In the genomic region with DNA sequence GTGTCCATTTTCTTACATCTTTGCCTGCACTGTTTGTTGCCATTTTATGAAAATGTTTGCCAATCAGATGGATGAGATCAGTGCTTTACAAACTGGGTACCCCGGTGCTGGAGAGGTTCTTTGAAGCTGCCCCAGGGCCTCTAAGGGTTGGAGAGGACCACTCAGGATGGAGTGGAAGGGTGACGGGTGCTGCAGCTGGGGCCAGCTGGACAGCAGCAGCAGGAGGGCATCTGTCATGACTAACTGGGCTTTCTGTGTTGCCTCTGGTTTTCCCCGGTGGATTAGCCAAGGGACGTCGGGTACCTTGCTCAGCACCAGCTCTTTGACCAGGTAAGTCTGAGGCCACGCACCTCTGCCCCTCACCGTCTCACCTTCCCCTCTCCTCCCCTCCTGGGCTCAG, we compare ENCODE assay signal across 16 cellular contexts.
"Had no signal": no experiment of that assay in that cellular context is flagged by ENCODE, and none has a peak within 500 bp of the region (broad histone marks: within the 10 kb centered on the region; RNA-seq: fewer than 3 reads in every experiment).

No MANE protein-coding gene starts in this region.

- H3K9me3 Mint-ChIP-seq: naive thymus-derived CD4-positive, alpha-beta T cell; nephron progenitor cell; type B pancreatic cell had no signal

- H3K4me3 Mint-ChIP-seq: naive thymus-derived CD4-positive, alpha-beta T cell; nephron progenitor cell; type B pancreatic cell had no signal

- H3K27ac Mint-ChIP-seq: nephron progenitor cell, type B pancreatic cell had no signal

- ATAC-seq: left colon; naive thymus-derived CD4-positive, alpha-beta T cell had no signal

- H3K27me3 Mint-ChIP-seq: naive thymus-derived CD4-positive, alpha-beta T cell; type B pancreatic cell had no signal

- DNase-seq: cortex of kidney; dorsolateral prefrontal cortex; effector CD8-positive, alpha-beta T cell; esophagus squamous epithelium; foreskin fibroblast; head of caudate nucleus; hippocampal formation; left colon; mammary epithelial cell; naive thymus-derived CD4-positive, alpha-beta T cell; nephron progenitor cell; small intestine; stimulated activated CD4-positive, alpha-beta T cell treated with anti-CD3 and anti-CD28 coated beads, Interleukin-12 subunit alpha, Interleukin-12 subunit beta, amount 100 ng/mL, for 4 hours; stimulated activated naive CD4-positive, alpha-beta T cell treated with Interleukin-2 at 50 U/mL for 16 hours; uterus had no signal
